1 cellular context compared by ENCODE assay signal in genomic region chr6:18328549-18328922, GRCh38.
TF ChIP-seq lines count a peak whose summit lies in the region.

No MANE protein-coding gene starts in this region.

TF ChIP-seq in HepG2, 621 proteins besides CTCF, POLR2A, EP300 and RAD21:
- no peak for TF ChIP-seq RARG (CRISPR knock-in tag; IDR thresholded peaks at IDR 0.05; ENCODE audit: low read depth)
- no peak for TF ChIP-seq ZEB1 (IDR thresholded peaks at IDR 0.05; ENCODE audit: insufficient replicate concordance, low read depth)
- TF ChIP-seq, protein P1, sequence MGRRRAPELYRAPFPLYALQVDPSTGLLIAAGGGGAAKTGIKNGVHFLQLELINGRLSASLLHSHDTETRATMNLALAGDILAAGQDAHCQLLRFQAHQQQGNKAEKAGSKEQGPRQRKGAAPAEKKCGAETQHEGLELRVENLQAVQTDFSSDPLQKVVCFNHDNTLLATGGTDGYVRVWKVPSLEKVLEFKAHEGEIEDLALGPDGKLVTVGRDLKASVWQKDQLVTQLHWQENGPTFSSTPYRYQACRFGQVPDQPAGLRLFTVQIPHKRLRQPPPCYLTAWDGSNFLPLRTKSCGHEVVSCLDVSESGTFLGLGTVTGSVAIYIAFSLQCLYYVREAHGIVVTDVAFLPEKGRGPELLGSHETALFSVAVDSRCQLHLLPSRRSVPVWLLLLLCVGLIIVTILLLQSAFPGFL (CRISPR knock-in tag; IDR thresholded peaks at IDR 0.05): no peak
- TF ChIP-seq, protein P2, sequence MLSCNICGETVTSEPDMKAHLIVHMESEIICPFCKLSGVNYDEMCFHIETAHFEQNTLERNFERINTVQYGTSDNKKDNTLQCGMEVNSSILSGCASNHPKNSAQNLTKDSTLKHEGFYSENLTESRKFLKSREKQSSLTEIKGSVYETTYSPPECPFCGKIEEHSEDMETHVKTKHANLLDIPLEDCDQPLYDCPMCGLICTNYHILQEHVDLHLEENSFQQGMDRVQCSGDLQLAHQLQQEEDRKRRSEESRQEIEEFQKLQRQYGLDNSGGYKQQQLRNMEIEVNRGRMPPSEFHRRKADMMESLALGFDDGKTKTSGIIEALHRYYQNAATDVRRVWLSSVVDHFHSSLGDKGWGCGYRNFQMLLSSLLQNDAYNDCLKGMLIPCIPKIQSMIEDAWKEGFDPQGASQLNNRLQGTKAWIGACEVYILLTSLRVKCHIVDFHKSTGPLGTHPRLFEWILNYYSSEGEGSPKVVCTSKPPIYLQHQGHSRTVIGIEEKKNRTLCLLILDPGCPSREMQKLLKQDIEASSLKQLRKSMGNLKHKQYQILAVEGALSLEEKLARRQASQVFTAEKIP (CRISPR knock-in tag; IDR thresholded peaks at IDR 0.05; ENCODE audit: borderline replicate concordance): no peak
- no peak for TF ChIP-seq KLF6 (CRISPR knock-in tag; IDR thresholded peaks at IDR 0.05)
- TF ChIP-seq ZMYM4 (CRISPR knock-in tag; IDR thresholded peaks at IDR 0.05): no peak
- no peak for TF ChIP-seq LCORL (IDR thresholded peaks at IDR 0.05)
- TF ChIP-seq LCORL (CRISPR knock-in tag; IDR thresholded peaks at IDR 0.05): no peak
- TF ChIP-seq, protein P3, sequence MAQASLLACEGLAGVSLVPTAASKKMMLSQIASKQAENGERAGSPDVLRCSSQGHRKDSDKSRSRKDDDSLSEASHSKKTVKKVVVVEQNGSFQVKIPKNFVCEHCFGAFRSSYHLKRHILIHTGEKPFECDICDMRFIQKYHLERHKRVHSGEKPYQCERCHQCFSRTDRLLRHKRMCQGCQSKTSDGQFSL (CRISPR knock-in tag; IDR thresholded peaks at IDR 0.05): no peak
- no peak for TF ChIP-seq GLI4 (CRISPR knock-in tag; IDR thresholded peaks at IDR 0.05; ENCODE audit: borderline replicate concordance)
